Comparison of ENCODE assay signal across 1 cellular context in genomic region chr1:1355376-1355775, GRCh38.
TF ChIP-seq lines count a peak whose summit lies in the region.

No MANE protein-coding gene starts in this region.

TF ChIP-seq in endothelial cell of umbilical vein, 7 proteins besides CTCF, POLR2A, EP300 and RAD21:
- TF ChIP-seq POLR2AphosphoS5 (IDR thresholded peaks at IDR 0.05; ENCODE audit: insufficient read depth, low read depth, low read length) (peak; percentile 14), MAX (IDR thresholded peaks at IDR 0.05; ENCODE audit: insufficient read depth, insufficient read length) (no peak), GATA2 (IDR thresholded peaks at IDR 0.05; ENCODE audit: insufficient read depth, insufficient read length, low read depth, low read length) (no peak), JUN (IDR thresholded peaks at IDR 0.05; ENCODE audit: borderline replicate concordance, insufficient read depth, insufficient read length, low read depth) (no peak), FOS (IDR thresholded peaks at IDR 0.05; ENCODE audit: borderline replicate concordance, insufficient read depth, low read length) (no peak)
